Comparison of ENCODE assay signal across 10 cellular contexts in the genomic region with DNA sequence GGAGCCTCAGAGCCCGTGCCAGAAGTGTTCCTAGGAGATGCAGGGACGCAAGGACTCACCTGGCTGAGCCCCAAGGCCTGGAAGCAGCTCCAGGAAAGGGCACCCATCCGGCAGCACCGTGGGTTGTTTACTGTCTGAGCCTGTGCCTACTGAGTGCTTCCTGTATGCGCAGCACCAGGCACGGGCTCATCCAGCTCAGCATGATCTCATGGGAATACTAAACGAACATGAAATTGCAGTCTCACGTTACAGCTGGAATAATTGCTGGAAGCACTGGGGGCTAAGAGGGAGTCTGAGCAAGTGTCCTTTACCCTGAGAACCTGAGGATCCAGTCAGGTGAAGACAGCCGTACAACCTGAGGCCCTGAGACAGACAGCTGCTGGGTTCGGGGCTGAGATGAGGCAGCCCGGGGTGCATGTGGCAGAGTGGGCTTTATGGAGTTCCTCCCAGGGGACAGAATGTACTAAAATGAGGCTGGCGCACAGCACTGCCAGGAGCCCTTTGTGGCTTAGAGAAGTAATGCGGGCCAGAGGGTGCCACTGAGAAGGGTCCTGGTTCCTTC. TPM values are rescaled to one million over a fixed set of nuclear protein-coding genes. Genes with fewer than 3 reads are reported as not detected.
DNase-seq lines count a peak whose midpoint lies in the region; FAIRE-seq and TF ChIP-seq lines count a peak whose summit lies in the region.
"Had no signal": no experiment of that assay in that cellular context is flagged by ENCODE, and none has a peak within 500 bp of the region (broad histone marks: within the 10 kb centered on the region; RNA-seq: fewer than 3 reads in every experiment).

No MANE protein-coding gene starts in this region.

- no peak for FAIRE-seq in D721Med (lab: Jason Lieb, UNC)

- H3K27me3 ChIP-seq in BE2C: no peaks in the 10 kb centered on the region
- H3K27me3 ChIP-seq in MM.1S (replicated peaks; ENCODE audit: insufficient read depth, low read length): no peaks in the 10 kb centered on the region
- H3K27me3 ChIP-seq in layer of hippocampus (ENCODE audit: control insufficient read depth, insufficient read depth, low read length): no peaks in the 10 kb centered on the region
- H3K27me3 ChIP-seq: SJSA1 had no signal

- peaks cover 19% of the 10 kb centered on the region for H3K4me1 ChIP-seq in BE2C
- no peaks in the 10 kb centered on the region for H3K4me1 ChIP-seq in MM.1S (ENCODE audit: low read length)
- H3K4me1 ChIP-seq: SJSA1 had no signal

- no peak overlapping the region for H3K9ac ChIP-seq in MM.1S (ENCODE audit: low read length)

- no peak overlapping the region for H3K4me3 Mint-ChIP-seq in activated CD4-positive, alpha-beta memory T cell treated with anti-CD3 and anti-CD28 coated beads for 36 hours

- no peaks in the 10 kb centered on the region for H3K9me2 ChIP-seq in MM.1S (replicated peaks; ENCODE audit: insufficient read depth, low read length)

- CTCF ChIA-PET in activated CD4-positive, alpha-beta memory T cell treated with anti-CD3 and anti-CD28 coated beads for 36 hours (lab: Charles Lee): interaction anchor here (1.0 to 5.4 kb wide), 4 partner anchors 43 to 115 kb away, joined by 4 to 62 read pairs (median 8); a partner anchor contains a TSS

- TF ChIP-seq CTCF in BE2C (IDR thresholded peaks at IDR 0.05; ENCODE audit: low read depth, low read length): peak; percentile 22
- peak; percentile 4; the same call in 1 of the 2 replicates for TF ChIP-seq CTCF in MM.1S (IDR thresholded peaks at IDR 0.05; ENCODE audit: low read length)
- TF ChIP-seq CTCF in D721Med (IDR thresholded peaks at IDR 0.05; ENCODE audit: insufficient read depth, missing control alignments): no peak

- H3K36me3 Mint-ChIP-seq in activated CD4-positive, alpha-beta memory T cell treated with anti-CD3 and anti-CD28 coated beads for 36 hours: peaks cover 6% of the 10 kb centered on the region

- DNase-seq in BE2C: peak; percentile 67
- DNase-seq in MM.1S: no peak
- DNase-seq in activated CD4-positive, alpha-beta memory T cell treated with anti-CD3 and anti-CD28 coated beads for 36 hours: no peak
- no peak for DNase-seq in GOT3 (lab: John Stamatoyannopoulos, UW)
- no peak for DNase-seq in amniotic stem cell (lab: John Stamatoyannopoulos, UW)
- no peak for DNase-seq in cortex of kidney (lab: John Stamatoyannopoulos, UW)
- DNase-seq in D721Med (ENCODE audit: insufficient read length, low spot score): no peak

- H3K79me2 ChIP-seq in MM.1S (ENCODE audit: low read length): no peaks in the 10 kb centered on the region

- H3K9me3 Mint-ChIP-seq in activated CD4-positive, alpha-beta memory T cell treated with anti-CD3 and anti-CD28 coated beads for 36 hours: no peaks in the 10 kb centered on the region

- peak overlapping the region; percentile 58 for H3K27ac Mint-ChIP-seq in activated CD4-positive, alpha-beta memory T cell treated with anti-CD3 and anti-CD28 coated beads for 36 hours

- H3K36me3 ChIP-seq in BE2C: peaks cover 5% of the 10 kb centered on the region; the same call in 1 of the 2 replicates
- H3K36me3 ChIP-seq in MM.1S (replicated peaks; ENCODE audit: insufficient read depth, low read length): no peaks in the 10 kb centered on the region

- no peaks in the 10 kb centered on the region for H3K9me3 ChIP-seq in BE2C
- H3K9me3 ChIP-seq in MM.1S (replicated peaks; ENCODE audit: insufficient read depth, low read length): no peaks in the 10 kb centered on the region
- H3K9me3 ChIP-seq: SJSA1 had no signal

- H3K4me3 ChIP-seq in BE2C (ENCODE audit: low read depth, low read length) (peak overlapping the region; percentile 18), MM.1S (ENCODE audit: low read length) (no peak overlapping the region)
- H3K4me3 ChIP-seq: SJSA1 had no signal

- H3K27me3 Mint-ChIP-seq in activated CD4-positive, alpha-beta memory T cell treated with anti-CD3 and anti-CD28 coated beads for 36 hours: no peaks in the 10 kb centered on the region

- no peaks in the 10 kb centered on the region for H3F3A ChIP-seq in MM.1S (ENCODE audit: insufficient read depth, low read length)

- H4K20me1 ChIP-seq in MM.1S (ENCODE audit: insufficient read depth, low read length): no peaks in the 10 kb centered on the region

- H3K4me1 Mint-ChIP-seq in activated CD4-positive, alpha-beta memory T cell treated with anti-CD3 and anti-CD28 coated beads for 36 hours (ENCODE audit: low read depth): peaks cover 12% of the 10 kb centered on the region

- H3K4me2 ChIP-seq in MM.1S (ENCODE audit: low read depth, low read length): no peak overlapping the region

- POLR2A ChIA-PET in activated CD4-positive, alpha-beta memory T cell treated with anti-CD3 and anti-CD28 coated beads for 36 hours (lab: Charles Lee): no interaction called here

- intact Hi-C loops in activated CD4-positive, alpha-beta memory T cell treated with anti-CD3 and anti-CD28 coated beads for 36 hours (cut with micrococcal nuclease): loop anchor here (5.0 kb wide), 1 partner anchor 404 kb away; no protein-coding TSS in a partner anchor

- H2AFZ ChIP-seq in MM.1S (ENCODE audit: low read length): no peak overlapping the region

- H3K27ac ChIP-seq in MM.1S (ENCODE audit: low read length) (no peak overlapping the region), layer of hippocampus (ENCODE audit: low read depth, low read length) (peak overlapping the region; percentile 93)
- H3K27ac ChIP-seq: SJSA1 had no signal

RNA-seq across cellular contexts. Expression of a gene that starts 5.4 kb away (rescaled TPM):
- 5.6 TPM for polyA plus RNA-seq in BE2C (2012; ENCODE audit: insufficient read depth, insufficient read length, low read depth)
- 1 to 10 TPM; 2.9 to 3.1 TPM for total RNA-seq in activated CD4-positive, alpha-beta memory T cell treated with anti-CD3 and anti-CD28 coated beads for 36 hours
- total RNA-seq: urinary bladder had no signal

RNA-seq across cellular contexts. Expression of a gene that starts 10.4 kb away (rescaled TPM):
- 155 TPM for polyA plus RNA-seq in BE2C (2012; ENCODE audit: insufficient read depth, insufficient read length, low read depth)
- 100 to 1,000 TPM; 185 to 193 TPM for total RNA-seq in activated CD4-positive, alpha-beta memory T cell treated with anti-CD3 and anti-CD28 coated beads for 36 hours

RNA-seq across cellular contexts. Expression of a gene that starts 17.7 kb away (rescaled TPM):
- 3.6 TPM for polyA plus RNA-seq in BE2C (2012; ENCODE audit: insufficient read depth, insufficient read length, low read depth)
- 10 to 100 TPM; 10.1 to 10.7 TPM for total RNA-seq in activated CD4-positive, alpha-beta memory T cell treated with anti-CD3 and anti-CD28 coated beads for 36 hours

RNA-seq across cellular contexts. Expression of a gene that starts 33.2 kb away (rescaled TPM):
- 76.3 TPM for polyA plus RNA-seq in BE2C (2012; ENCODE audit: insufficient read depth, insufficient read length, low read depth)
- total RNA-seq in activated CD4-positive, alpha-beta memory T cell treated with anti-CD3 and anti-CD28 coated beads for 36 hours: 10 to 100 TPM in 1 of 2 experiments, 1 to 10 TPM in 1; 10.0 to 11.7 TPM

RNA-seq across cellular contexts. Expression of a gene that starts 41.6 kb away (rescaled TPM):
- polyA plus RNA-seq in BE2C (2012; ENCODE audit: insufficient read depth, insufficient read length, low read depth): not detected
- under 1 TPM in 1 of 2 experiments, not detected in 1; 0.76 TPM for total RNA-seq in activated CD4-positive, alpha-beta memory T cell treated with anti-CD3 and anti-CD28 coated beads for 36 hours
- total RNA-seq: SJSA1, urinary bladder had no signal
